ENCODE assay signal across 8 cellular contexts in the genomic region with DNA sequence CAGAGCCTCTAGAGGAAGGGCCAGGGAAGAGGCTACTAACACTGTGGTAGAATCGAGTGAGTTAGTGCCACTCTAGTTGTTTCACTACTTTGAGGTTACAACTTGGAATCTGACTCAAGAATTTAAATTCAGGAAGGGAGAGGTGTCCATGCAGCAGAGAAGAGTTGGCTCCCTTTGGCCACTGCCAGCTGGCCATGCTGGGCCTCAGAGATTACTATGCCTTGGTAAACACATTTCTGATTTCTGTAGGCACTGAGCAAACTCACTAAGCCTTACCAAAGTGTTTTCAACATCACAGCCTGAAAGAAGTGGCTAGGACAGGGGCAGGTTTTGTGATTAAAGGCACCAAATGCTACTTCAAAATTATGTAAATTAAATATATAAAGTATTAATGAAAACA.
"Had no signal": no experiment of that assay in that cellular context is flagged by ENCODE, and none has a peak within 500 bp of the region (broad histone marks: within the 10 kb centered on the region; RNA-seq: fewer than 3 reads in every experiment).

No MANE protein-coding gene starts in this region.

- DNase-seq: GM23248, GOT3, H7, HFFc6, IMR-90, KG1 had no signal

- ATAC-seq: HCT116, K562 had no signal
